Comparison of ENCODE assay signal across 22 cellular contexts in genomic region chr12:92419201-92419600, GRCh38.
"Had no signal": no experiment of that assay in that cellular context is flagged by ENCODE, and none has a peak within 500 bp of the region (broad histone marks: within the 10 kb centered on the region; RNA-seq: fewer than 3 reads in every experiment).

No MANE protein-coding gene starts in this region.

- H3K27ac ChIP-seq: dorsolateral prefrontal cortex, hepatocyte, neural progenitor cell, parathyroid adenoma, sigmoid colon, skin epidermis had no signal

- H3K36me3 ChIP-seq: neural progenitor cell, right atrium auricular region, sigmoid colon had no signal

- FAIRE-seq: urothelium cell line had no signal

- ATAC-seq: esophagus mucosa; left colon; natural killer cell treated with Interleukin-12 subunit alpha and Interleukin-12 subunit beta and Interleukin-15 and Interleukin-18, amount 100 ng/mL, for 72 hours had no signal

- DNase-seq: cortex of kidney; dorsolateral prefrontal cortex; effector memory CD4-positive, alpha-beta T cell; foreskin melanocyte; head of caudate nucleus; left colon; nucleus accumbens; sigmoid colon; stimulated activated CD4-positive, alpha-beta T cell treated with anti-CD3 and anti-CD28 coated beads, Interleukin-2, amount 100 ng/mL, for 24 hours; stimulated activated CD4-positive, alpha-beta T cell treated with anti-CD3 and anti-CD28 coated beads, Interleukin-4, amount 100 ng/mL, for 4 hours; stimulated activated naive CD4-positive, alpha-beta T cell; trophoblast cell had no signal

- H3K9me3 Mint-ChIP-seq: central memory CD8-positive, alpha-beta T cell; neural progenitor cell had no signal

- H3K4me1 ChIP-seq: parathyroid adenoma had no signal

- H2AFZ ChIP-seq: hepatocyte, neural progenitor cell, parathyroid adenoma had no signal

- H3K27ac Mint-ChIP-seq: mesothelial cell of epicardium, neural progenitor cell had no signal

- H3K4me3 ChIP-seq: dorsolateral prefrontal cortex, hepatocyte, neural progenitor cell, right atrium auricular region, sigmoid colon, skin epidermis had no signal

- H3K27me3 Mint-ChIP-seq: central memory CD8-positive, alpha-beta T cell; natural killer cell treated with Interleukin-12 subunit alpha and Interleukin-12 subunit beta and Interleukin-15 and Interleukin-18, amount 100 ng/mL, for 72 hours had no signal

- H3K27me3 ChIP-seq: dorsolateral prefrontal cortex, hepatocyte, neural progenitor cell, right atrium auricular region, sigmoid colon had no signal

- H3K9me3 ChIP-seq: right atrium auricular region, sigmoid colon had no signal

- H3K4me2 ChIP-seq: hepatocyte, neural progenitor cell had no signal

- H3K79me2 ChIP-seq: hepatocyte, parathyroid adenoma had no signal

- H3K4me3 Mint-ChIP-seq: central memory CD8-positive, alpha-beta T cell; mesothelial cell of epicardium; natural killer cell treated with Interleukin-12 subunit alpha and Interleukin-12 subunit beta and Interleukin-15 and Interleukin-18, amount 100 ng/mL, for 72 hours; neural progenitor cell had no signal

- H3K9ac ChIP-seq: neural progenitor cell, parathyroid adenoma had no signal
